ENCODE assay signal across 8 cellular contexts in genomic region chr1:147545133-147545532, GRCh38. TPM values are rescaled to one million over a fixed set of nuclear protein-coding genes. Genes with fewer than 3 reads are reported as not detected.
DNase-seq lines count a peak whose midpoint lies in the region; TF ChIP-seq lines count a peak whose summit lies in the region.

No MANE protein-coding gene starts in this region.

- H3K4me3 ChIP-seq in GM12865 (ENCODE audit: low read depth, low read length): no peak overlapping the region
- H3K4me3 ChIP-seq in fibroblast of the aortic adventitia (ENCODE audit: low read depth, low read length): no peak overlapping the region
- no peak overlapping the region for H3K4me3 ChIP-seq in BE2C (ENCODE audit: low read depth, low read length)

- peak; percentile 29 for DNase-seq in GM12865 (ENCODE audit: low read depth)
- DNase-seq in LHCN-M2 (ENCODE audit: low read depth): peak; percentile 80
- peak; percentile 77 for DNase-seq in activated CD8-positive, alpha-beta memory T cell treated with anti-CD3 and anti-CD28 coated beads, Interleukin-2, amount 50 U/mL, for 1 hour (ENCODE audit: extremely low read depth)
- peak; percentile 69 for DNase-seq in fibroblast of the aortic adventitia (ENCODE audit: low read depth)
- peak; percentile 93 for DNase-seq in stimulated activated CD4-positive, alpha-beta T cell treated with anti-CD3 and anti-CD28 coated beads, Interleukin-1b, Interleukin-23, amount 100 ng/mL, for 48 hours
- no peak for DNase-seq in mesothelial cell of epicardium (ENCODE audit: low spot score in 2 of 2, unreplicated experiment in 2 of 2)
- no peak for DNase-seq in D341Med (ENCODE audit: low spot score)
- no peak for DNase-seq in BE2C

- TF ChIP-seq CTCF in GM12865 (IDR thresholded peaks at IDR 0.05; ENCODE audit: insufficient read depth, low read depth, low read length, missing control alignments) (no peak), fibroblast of the aortic adventitia (IDR thresholded peaks at IDR 0.05; ENCODE audit: insufficient read depth, low read length) (no peak), mesothelial cell of epicardium (IDR thresholded peaks at IDR 0.05; ENCODE audit: unreplicated experiment) (no peak), BE2C (IDR thresholded peaks at IDR 0.05; ENCODE audit: low read depth, low read length) (no peak)

- no peaks in the 10 kb centered on the region for H3K36me3 ChIP-seq in BE2C

- no peak overlapping the region for H3K4me3 Mint-ChIP-seq in mesothelial cell of epicardium

- H3K4me1 ChIP-seq in BE2C: peaks cover 3% of the 10 kb centered on the region; the same call in 1 of the 2 replicates

- no peaks in the 10 kb centered on the region for H3K36me3 Mint-ChIP-seq in mesothelial cell of epicardium

- no peaks in the 10 kb centered on the region for H3K9me3 Mint-ChIP-seq in mesothelial cell of epicardium

- peaks cover 34% of the 10 kb centered on the region for H3K4me1 Mint-ChIP-seq in mesothelial cell of epicardium

- no peaks in the 10 kb centered on the region for H3K9me3 ChIP-seq in BE2C

- no peak overlapping the region for H3K27ac Mint-ChIP-seq in mesothelial cell of epicardium

- no peaks in the 10 kb centered on the region for H3K27me3 ChIP-seq in BE2C

- H3K27me3 Mint-ChIP-seq in mesothelial cell of epicardium (ENCODE audit: low read depth): no peaks in the 10 kb centered on the region

RNA-seq across cellular contexts. Expression of gene BCL9, which starts 3.8 kb away (rescaled TPM):
- total RNA-seq in LHCN-M2 (2014; rRNA removed) (6.2 and 10.2 TPM in 2 replicates), fibroblast of the aortic adventitia (ENCODE audit: low replicate concordance) (1.6 and 8.9 TPM in 2 replicates), mesothelial cell of epicardium (63.6 to 64.2 TPM (median 63.7 TPM) in 3 replicates)
- 3.9 TPM for polyA plus RNA-seq in LHCN-M2 (2012)
- polyA plus RNA-seq in BE2C (2012; ENCODE audit: insufficient read depth, insufficient read length, low read depth): 15.8 TPM

Comparison
In these comparisons a context has a peak if more than half of its experiments do, and no peak if none do; other contexts are left out.
1. DNase-seq: peak in GM12865 (single experiment), LHCN-M2 (single experiment), activated CD8-positive, alpha-beta memory T cell treated with anti-CD3 and anti-CD28 coated beads, Interleukin-2, amount 50 U/mL, for 1 hour (single experiment), fibroblast of the aortic adventitia (single experiment) and stimulated activated CD4-positive, alpha-beta T cell treated with anti-CD3 and anti-CD28 coated beads, Interleukin-1b, Interleukin-23, amount 100 ng/mL, for 48 hours (single experiment); none in mesothelial cell of epicardium (0 of 2), D341Med (single experiment) and BE2C (single experiment).